31 cellular contexts compared by ENCODE assay signal in the genomic region with DNA sequence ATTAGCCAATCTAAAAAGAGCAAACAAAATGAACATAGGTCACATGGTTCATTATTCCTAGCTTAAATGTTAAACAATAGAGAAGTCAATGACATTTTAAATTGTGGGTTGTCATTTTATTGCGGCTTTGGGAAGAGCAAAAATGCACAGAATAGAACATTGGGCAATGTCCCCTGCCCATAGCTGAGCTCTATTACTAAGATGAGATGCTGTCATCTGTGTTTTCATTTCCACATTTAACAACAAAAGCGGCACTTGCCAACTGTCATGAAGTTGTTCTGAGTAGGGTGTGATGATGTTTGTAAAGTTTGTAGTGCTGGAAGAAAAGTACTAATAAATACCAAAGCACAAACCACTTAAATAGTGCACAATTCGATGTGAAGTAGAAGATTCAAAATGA. TPM values are rescaled to one million over a fixed set of nuclear protein-coding genes. Genes with fewer than 3 reads are reported as not detected.
"Had no signal": no experiment of that assay in that cellular context is flagged by ENCODE, and none has a peak within 500 bp of the region (broad histone marks: within the 10 kb centered on the region; RNA-seq: fewer than 3 reads in every experiment).

No MANE protein-coding gene starts in this region.

- H3K27ac ChIP-seq: adrenal gland, colonic mucosa, KMS-11, WERI-Rb-1 had no signal

- DNase-seq: activated CD4-positive, alpha-beta memory T cell treated with anti-CD3 and anti-CD28 coated beads, Interleukin-2, amount 10 ng/mL, durations not matched to agents 7 days and 5 days; activated CD4-positive, alpha-beta T cell treated with anti-CD3 and anti-CD28 coated beads for 36 hours; activated CD4-positive, alpha-beta T cell treated with anti-CD3 and anti-CD28 coated beads, Interleukin-2, amount 50 U/mL, for 1 hour; activated naive CD4-positive, alpha-beta T cell treated with anti-CD3 and anti-CD28 coated beads, Interleukin-2, amount 50 U/mL, for 16 hours; activated naive CD8-positive, alpha-beta T cell treated with anti-CD3 and anti-CD28 coated beads, Interleukin-2, amount 10 ng/mL, durations not matched to agents 7 days and 5 days; activated T-cell treated with anti-CD3 and anti-CD28 coated beads for 4 hours; activated T-cell treated with anti-CD3 and anti-CD28 coated beads, Interleukin-2, amount 50 U/mL, for 72 hours; adrenal gland; anterior cingulate cortex; caudate nucleus; colonic mucosa; MG63; NCI-H1092 treated with DMSO at 0.1 percent for 48 hours; NCI-H1417 treated with DMSO at 0.1 percent for 48 hours; NCI-H1694; NCI-H2029; NCI-H345; NCI-H510A; NCI-H526 treated with DMSO at 0.1 percent for 48 hours; NCI-H82; T1000; WERI-Rb-1 had no signal

- H3K4me1 ChIP-seq: colonic mucosa had no signal

- H3K27me3 ChIP-seq: adrenal gland, colonic mucosa, MG63 had no signal

- H3K36me3 Mint-ChIP-seq: activated naive CD8-positive, alpha-beta T cell treated with anti-CD3 and anti-CD28 coated beads, Interleukin-2, amount 10 ng/mL, durations not matched to agents 7 days and 5 days; IgD-negative memory B cell had no signal

- H3K9ac ChIP-seq: KMS-11 had no signal

- H3K9me3 ChIP-seq: adrenal gland, colonic mucosa had no signal

- H3K27ac Mint-ChIP-seq: activated CD4-positive, alpha-beta memory T cell treated with anti-CD3 and anti-CD28 coated beads, Interleukin-2, amount 10 ng/mL, durations not matched to agents 7 days and 5 days; activated CD4-positive, alpha-beta T cell treated with anti-CD3 and anti-CD28 coated beads for 36 hours; activated naive CD8-positive, alpha-beta T cell treated with anti-CD3 and anti-CD28 coated beads, Interleukin-2, amount 10 ng/mL, durations not matched to agents 7 days and 5 days; activated T-cell treated with anti-CD3 and anti-CD28 coated beads, Interleukin-2, amount 50 U/mL, for 72 hours; activated T-helper 2 cell treated with anti-CD3 and anti-CD28 coated beads, Interferon-gamma antibody, Interleukin-2, Interleukin-4, amounts not matched to agents 10 μg/mL and 5 μg/mL and 100 μg/mL, durations not matched to agents 14 hours and 24 hours and 36 hours; T-helper 1 cell treated with Interleukin-12 subunit alpha and Interleukin-12 subunit beta and Interleukin-4 antibody, amounts not matched to agents 30 μg/mL and 1 μg/mL, for 36 hours had no signal

- H3K4me3 Mint-ChIP-seq: activated CD4-positive, alpha-beta memory T cell treated with anti-CD3 and anti-CD28 coated beads, Interleukin-2, amount 10 ng/mL, durations not matched to agents 7 days and 5 days; activated CD4-positive, alpha-beta T cell treated with anti-CD3 and anti-CD28 coated beads for 36 hours; activated naive CD8-positive, alpha-beta T cell treated with anti-CD3 and anti-CD28 coated beads, Interleukin-2, amount 10 ng/mL, durations not matched to agents 7 days and 5 days; activated T-cell treated with anti-CD3 and anti-CD28 coated beads, Interleukin-2, amount 50 U/mL, for 72 hours; T-helper 1 cell treated with Interleukin-12 subunit alpha and Interleukin-12 subunit beta and Interleukin-4 antibody, amounts not matched to agents 30 μg/mL and 1 μg/mL, for 36 hours had no signal

- H3K36me3 ChIP-seq: adrenal gland, colonic mucosa, MG63 had no signal

- H3K9me3 Mint-ChIP-seq: activated CD4-positive, alpha-beta memory T cell treated with anti-CD3 and anti-CD28 coated beads, Interleukin-2, amount 10 ng/mL, durations not matched to agents 7 days and 5 days; activated naive CD8-positive, alpha-beta T cell treated with anti-CD3 and anti-CD28 coated beads, Interleukin-2, amount 10 ng/mL, durations not matched to agents 7 days and 5 days; activated T-cell treated with anti-CD3 and anti-CD28 coated beads, Interleukin-2, amount 50 U/mL, for 72 hours; activated T-helper 2 cell treated with anti-CD3 and anti-CD28 coated beads, Interferon-gamma antibody, Interleukin-2, Interleukin-4, amounts not matched to agents 10 μg/mL and 5 μg/mL and 100 μg/mL, durations not matched to agents 14 hours and 24 hours and 36 hours; IgD-negative memory B cell; T-helper 1 cell treated with Interleukin-12 subunit alpha and Interleukin-12 subunit beta and Interleukin-4 antibody, amounts not matched to agents 30 μg/mL and 1 μg/mL, for 36 hours had no signal

- ATAC-seq: activated CD4-positive, alpha-beta T cell treated with anti-CD3 and anti-CD28 coated beads for 36 hours; activated T-cell treated with anti-CD3 and anti-CD28 coated beads, Interleukin-2, amount 50 U/mL, for 72 hours; Right ventricle myocardium inferior had no signal

- H3K4me3 ChIP-seq: adrenal gland, colonic mucosa, MG63 had no signal

- H3K4me2 ChIP-seq: KMS-11 had no signal

RNA-seq across cellular contexts. Expression of gene TXNDC2, which starts 24.9 kb away (rescaled TPM):
- total RNA-seq: activated CD4-positive, alpha-beta T cell treated with anti-CD3 and anti-CD28 coated beads for 36 hours; activated CD8-positive, alpha-beta memory T cell treated with anti-CD3 and anti-CD28 coated beads for 36 hours; activated naive CD8-positive, alpha-beta T cell treated with anti-CD3 and anti-CD28 coated beads, Interleukin-2, amount 10 ng/mL, durations not matched to agents 7 days and 5 days; activated T-cell treated with anti-CD3 and anti-CD28 coated beads, Interleukin-2, amount 50 U/mL, for 72 hours; cerebellum; colonic mucosa; OCI-LY7; Right ventricle myocardium inferior; SK-MEL-5 had no signal
- polyA plus RNA-seq: IgD-negative memory B cell had no signal
